20 cellular contexts compared by ENCODE assay signal in genomic region chr1:190147616-190148015, GRCh38.
DNase-seq lines count a peak whose midpoint lies in the region; ATAC-seq, FAIRE-seq and TF ChIP-seq lines count a peak whose summit lies in the region.
"Had no signal": no experiment of that assay in that cellular context is flagged by ENCODE, and none has a peak within 500 bp of the region (broad histone marks: within the 10 kb centered on the region; RNA-seq: fewer than 3 reads in every experiment).

No MANE protein-coding gene starts in this region.

- H4K20me1 ChIP-seq in PC-9 (ENCODE audit: insufficient read depth), result no peaks in the 10 kb centered on the region
- H4K20me1 ChIP-seq: BLaER1 treated with 17β-estradiol and CSF1 and Interleukin-3, amounts not matched to agents 10 nM and 100 nM had no signal

- H3K36me3 Mint-ChIP-seq in immature natural killer cell, result no peaks in the 10 kb centered on the region
- H3K36me3 Mint-ChIP-seq: CD8-positive, alpha-beta T cell had no signal

- H2AFZ ChIP-seq in PC-9, result peak overlapping the region; percentile 58; the same call in 1 of the 2 replicates
- H2AFZ ChIP-seq: GM23248 had no signal

- no peak for TF ChIP-seq CTCF in PC-9 (conservative IDR thresholded peaks at IDR 0.05)
- no peak for TF ChIP-seq CTCF in uterus (IDR thresholded peaks at IDR 0.05)

- POLR2A ChIA-PET in PC-9 (lab: Charles Lee; ENCODE audit: unreplicated experiment), result no interaction called here

- H3K9me3 Mint-ChIP-seq in immature natural killer cell, result peaks cover 10 to 51% (median 23%) of the 10 kb centered on the region in 6 donors

- TF ChIP-seq POLR2A in H54 (IDR thresholded peaks at IDR 0.05; ENCODE audit: low read depth, low read length) (no peak), uterus (IDR thresholded peaks at IDR 0.05) (no peak)

- H3K27ac Mint-ChIP-seq in immature natural killer cell, result no peak overlapping the region
- H3K27ac Mint-ChIP-seq: CD8-positive, alpha-beta T cell had no signal

- H3K27ac ChIP-seq in PC-9, result no peak overlapping the region
- no peak overlapping the region for H3K27ac ChIP-seq in uterus
- H3K27ac ChIP-seq: BLaER1 treated with 17β-estradiol and CSF1 and Interleukin-3, amounts not matched to agents 10 nM and 100 nM; GM23248 had no signal

- ATAC-seq in Right ventricle myocardium inferior, result no peak
- ATAC-seq in left cardiac atrium, result no peak
- ATAC-seq in GM21515 (IDR thresholded peaks at IDR 0.05; ENCODE audit: unreplicated experiment), result no peak
- ATAC-seq: CD8-positive, alpha-beta T cell; GM12878; K562 had no signal

- no peaks in the 10 kb centered on the region for H3K36me3 ChIP-seq in PC-9 (ENCODE audit: low read depth)
- H3K36me3 ChIP-seq in uterus, result no peaks in the 10 kb centered on the region
- H3K36me3 ChIP-seq: BLaER1 treated with 17β-estradiol and CSF1 and Interleukin-3, amounts not matched to agents 10 nM and 100 nM had no signal

- no peak overlapping the region for H3K4me2 ChIP-seq in PC-9
- H3K4me2 ChIP-seq: BLaER1 treated with 17β-estradiol and CSF1 and Interleukin-3, amounts not matched to agents 10 nM and 100 nM had no signal

- H3K79me2 ChIP-seq in PC-9 (ENCODE audit: low read depth), result no peaks in the 10 kb centered on the region

- no peaks in the 10 kb centered on the region for H3F3A ChIP-seq in PC-9 (ENCODE audit: insufficient read depth, low read depth)

- no peaks in the 10 kb centered on the region for H3K4me1 Mint-ChIP-seq in immature natural killer cell

- H3K27me3 ChIP-seq in PC-9 (ENCODE audit: insufficient read depth, low read depth) (no peaks in the 10 kb centered on the region), uterus (no peaks in the 10 kb centered on the region)
- H3K27me3 ChIP-seq: BLaER1 treated with 17β-estradiol and CSF1 and Interleukin-3, amounts not matched to agents 10 nM and 100 nM had no signal

- no peaks in the 10 kb centered on the region; the same call in 1 of the 2 replicates for H3K9me2 ChIP-seq in PC-9 (ENCODE audit: insufficient read depth)

- H3K4me3 ChIP-seq in PC-9, result no peak overlapping the region
- no peak overlapping the region for H3K4me3 ChIP-seq in uterus
- H3K4me3 ChIP-seq: BLaER1 treated with 17β-estradiol and CSF1 and Interleukin-3, amounts not matched to agents 10 nM and 100 nM; GM12878; GM23248; K562 had no signal

- no TSS peak for BruUV-seq in PC-9 (replicated peaks; lab: Mats Ljungman, UMichigan)

- intact Hi-C loops in Right ventricle myocardium inferior (cut with DNase I) (no loop called here), left cardiac atrium (cut with DNase I) (no loop called here), PC-9 (cut with micrococcal nuclease; ENCODE audit: unreplicated experiment) (no loop called here), uterus (cut with DNase I; ENCODE audit: low total_unique reads) (no loop called here)

- H3K27me3 Mint-ChIP-seq in immature natural killer cell (ENCODE audit: low read depth in 3 of 3), result peaks cover 0 to 2% (median 0%) of the 10 kb centered on the region in 3 donors

- H3K9me3 ChIP-seq in PC-9 (ENCODE audit: insufficient read depth, low read depth) (no peaks in the 10 kb centered on the region), uterus (no peaks in the 10 kb centered on the region)
- H3K9me3 ChIP-seq: BLaER1 treated with 17β-estradiol and CSF1 and Interleukin-3, amounts not matched to agents 10 nM and 100 nM had no signal

- no peak overlapping the region for H3K4me3 Mint-ChIP-seq in immature natural killer cell
- H3K4me3 Mint-ChIP-seq: CD8-positive, alpha-beta T cell had no signal

- H3K4me1 ChIP-seq in PC-9 (replicated peaks; ENCODE audit: insufficient read depth) (no peaks in the 10 kb centered on the region), uterus (no peaks in the 10 kb centered on the region)
- H3K4me1 ChIP-seq: BLaER1 treated with 17β-estradiol and CSF1 and Interleukin-3, amounts not matched to agents 10 nM and 100 nM had no signal

- CTCF ChIA-PET in PC-9 (lab: Charles Lee), result no interaction called here

- DNase-seq in Right ventricle myocardium inferior (ENCODE audit: missing footprints) (peak; percentile 32), left cardiac atrium (no peak), H54 (ENCODE audit: insufficient read length, low spot score) (no peak), PC-9 (no peak), uterus (no peak), immature natural killer cell (no peak)
- DNase-seq: Calu3; CD8-positive, alpha-beta T cell; DMS 273 treated with DMSO at 0.1 percent for 48 hours; DMS53; DND-41; EL; GM23248; HCEC 1CT; IMR-90 had no signal

- peak; percentile 15 for FAIRE-seq in H54 (lab: Jason Lieb, UNC)
- FAIRE-seq: GM12878, HTR-8/SVneo, K562 had no signal
